In genomic region chr21:16186742-16187141, GRCh38 we compare ENCODE assay signal across 20 cellular contexts.
DNase-seq lines count a peak whose midpoint lies in the region; ATAC-seq, FAIRE-seq and TF ChIP-seq lines count a peak whose summit lies in the region.
"Had no signal": no experiment of that assay in that cellular context is flagged by ENCODE, and none has a peak within 500 bp of the region (broad histone marks: within the 10 kb centered on the region; RNA-seq: fewer than 3 reads in every experiment).

No MANE protein-coding gene starts in this region.

- no peak overlapping the region for H4K8ac ChIP-seq in mesendoderm (ENCODE audit: low read depth, low read length)

- no peaks in the 10 kb centered on the region for H3K27me3 ChIP-seq in mesendoderm (ENCODE audit: insufficient read depth, low read length, poor library complexity)

- H3K56ac ChIP-seq in mesendoderm (ENCODE audit: low read length) = no peak overlapping the region

- H3K36me3 ChIP-seq in SK-N-MC (ENCODE audit: insufficient read depth, low read length) (no peaks in the 10 kb centered on the region), mesendoderm (ENCODE audit: control insufficient read depth, insufficient read depth, low read length) (no peaks in the 10 kb centered on the region)

- H3K4me2 ChIP-seq in mesendoderm (ENCODE audit: low read length) = no peak overlapping the region

- H3K9ac ChIP-seq in SK-N-MC (ENCODE audit: insufficient read length) (peak overlapping the region; percentile 57), mesendoderm (ENCODE audit: low read length) (no peak overlapping the region)

- H3K23ac ChIP-seq in mesendoderm (ENCODE audit: low read length) = no peak overlapping the region

- H3K4me1 ChIP-seq in mesendoderm (ENCODE audit: control insufficient read depth, low read depth, low read length) = peaks cover 9% of the 10 kb centered on the region

- no peak overlapping the region for H3K4ac ChIP-seq in mesendoderm (ENCODE audit: low read depth, low read length)

- H2BK15ac ChIP-seq in mesendoderm (replicated peaks; ENCODE audit: low read depth) = peak overlapping the region; percentile 85

- H3K36me3 Mint-ChIP-seq in effector memory CD8-positive, alpha-beta T cell (ENCODE audit: insufficient read depth) = no peaks in the 10 kb centered on the region

- no peak overlapping the region for H3K18ac ChIP-seq in mesendoderm (ENCODE audit: low read length)

- no peak overlapping the region for H3K4me3 Mint-ChIP-seq in effector memory CD8-positive, alpha-beta T cell
- H3K4me3 Mint-ChIP-seq: CD4-positive, alpha-beta T cell; HFFc6; immature natural killer cell had no signal

- no peak for FAIRE-seq in urothelium cell line (lab: Jason Lieb, UNC)
- FAIRE-seq: GM12891 had no signal

- H2BK5ac ChIP-seq in mesendoderm (ENCODE audit: low read length) = no peak overlapping the region

- H2BK120ac ChIP-seq in mesendoderm (ENCODE audit: low read depth, low read length) = no peak overlapping the region

- no peaks in the 10 kb centered on the region for H3K27me3 Mint-ChIP-seq in effector memory CD8-positive, alpha-beta T cell
- H3K27me3 Mint-ChIP-seq: CD4-positive, alpha-beta T cell had no signal

- H2AK5ac ChIP-seq in mesendoderm (ENCODE audit: low read length) = no peak overlapping the region

- H3K79me2 ChIP-seq in mesendoderm (ENCODE audit: control insufficient read depth, insufficient read depth, low read length) = no peaks in the 10 kb centered on the region

- H3K27ac ChIP-seq in SK-N-MC = peak overlapping the region; percentile 92
- H3K27ac ChIP-seq in mesendoderm (ENCODE audit: low read depth, low read length) = no peak overlapping the region
- H3K27ac ChIP-seq: RWPE1 had no signal

- H4K5ac ChIP-seq in mesendoderm (ENCODE audit: low read length) = no peak overlapping the region

- no peak for ATAC-seq in effector memory CD8-positive, alpha-beta T cell (replicated peaks)

- WGBS in mesendoderm (ENCODE audit: extremely low coverage, insufficient coverage, low lambda C conversion rate) = no CpG with 5 or more reads among the region's 1 CpG

- peaks cover 3 to 6% of the 10 kb centered on the region in 2 donors for H3K9me3 Mint-ChIP-seq in effector memory CD8-positive, alpha-beta T cell
- H3K9me3 Mint-ChIP-seq: CD4-positive, alpha-beta T cell; HFFc6 had no signal

- no peaks in the 10 kb centered on the region for H3K79me1 ChIP-seq in mesendoderm (ENCODE audit: low read length)

- no peak overlapping the region for H3K4me3 ChIP-seq in AG10803 (ENCODE audit: low read length)
- peak overlapping the region; percentile 19; the same call in 1 of the 2 replicates for H3K4me3 ChIP-seq in SK-N-MC
- no peak overlapping the region for H3K4me3 ChIP-seq in mesendoderm (ENCODE audit: low read length)
- H3K4me3 ChIP-seq: lung had no signal

- TF ChIP-seq CTCF in AG10803 (conservative IDR thresholded peaks at IDR 0.05; ENCODE audit: low read length) = no peak

- H3K9me3 ChIP-seq in SK-N-MC (ENCODE audit: low read depth, low read length) = no peaks in the 10 kb centered on the region; the same call in 1 of the 2 replicates

- no peaks in the 10 kb centered on the region for H3K4me1 Mint-ChIP-seq in effector memory CD8-positive, alpha-beta T cell (ENCODE audit: low read depth in 2 of 2)
- H3K4me1 Mint-ChIP-seq: immature natural killer cell had no signal

- peak; percentile 9 for DNase-seq in AG10803 (ENCODE audit: low read depth)
- no peak for DNase-seq in SK-N-MC (ENCODE audit: low read depth, low spot score)
- peak; percentile 14 for DNase-seq in epidermal melanocyte (ENCODE audit: insufficient read length, low spot score)
- DNase-seq in mesendoderm = no peak
- no peak for DNase-seq in activated CD4-positive, alpha-beta T cell treated with anti-CD3 and anti-CD28 coated beads, Interleukin-2, amount 50 U/mL, for 1 hour
- no peak for DNase-seq in urothelium cell line (ENCODE audit: low spot score)
- DNase-seq in islet precursor cell = no peak
- no peak for DNase-seq in effector memory CD8-positive, alpha-beta T cell
- DNase-seq: activated gamma-delta T cell; CD4-positive, alpha-beta T cell; DMS153; effector memory CD4-positive, alpha-beta T cell; HFFc6; immature natural killer cell; NCI-H510A treated with DMSO at 0.1 percent for 48 hours; NK-92 treated with Interleukin-12 subunit alpha and Interleukin-12 subunit beta, amount 100 ng/mL, for 24 hours; nucleus accumbens had no signal

- H3K27ac Mint-ChIP-seq in effector memory CD8-positive, alpha-beta T cell = no peak overlapping the region
- H3K27ac Mint-ChIP-seq: CD4-positive, alpha-beta T cell; HFFc6; immature natural killer cell had no signal

Comparison
In these comparisons a context has a peak if more than half of its experiments do, and no peak if none do; other contexts are left out.
1. DNase-seq: peak in AG10803 (single experiment) and epidermal melanocyte (single experiment); none in SK-N-MC (single experiment), mesendoderm (single experiment), activated CD4-positive, alpha-beta T cell treated with anti-CD3 and anti-CD28 coated beads, Interleukin-2, amount 50 U/mL, for 1 hour (single experiment), urothelium cell line (single experiment), islet precursor cell (single experiment) and effector memory CD8-positive, alpha-beta T cell (0 of 3).